In the genomic region with DNA sequence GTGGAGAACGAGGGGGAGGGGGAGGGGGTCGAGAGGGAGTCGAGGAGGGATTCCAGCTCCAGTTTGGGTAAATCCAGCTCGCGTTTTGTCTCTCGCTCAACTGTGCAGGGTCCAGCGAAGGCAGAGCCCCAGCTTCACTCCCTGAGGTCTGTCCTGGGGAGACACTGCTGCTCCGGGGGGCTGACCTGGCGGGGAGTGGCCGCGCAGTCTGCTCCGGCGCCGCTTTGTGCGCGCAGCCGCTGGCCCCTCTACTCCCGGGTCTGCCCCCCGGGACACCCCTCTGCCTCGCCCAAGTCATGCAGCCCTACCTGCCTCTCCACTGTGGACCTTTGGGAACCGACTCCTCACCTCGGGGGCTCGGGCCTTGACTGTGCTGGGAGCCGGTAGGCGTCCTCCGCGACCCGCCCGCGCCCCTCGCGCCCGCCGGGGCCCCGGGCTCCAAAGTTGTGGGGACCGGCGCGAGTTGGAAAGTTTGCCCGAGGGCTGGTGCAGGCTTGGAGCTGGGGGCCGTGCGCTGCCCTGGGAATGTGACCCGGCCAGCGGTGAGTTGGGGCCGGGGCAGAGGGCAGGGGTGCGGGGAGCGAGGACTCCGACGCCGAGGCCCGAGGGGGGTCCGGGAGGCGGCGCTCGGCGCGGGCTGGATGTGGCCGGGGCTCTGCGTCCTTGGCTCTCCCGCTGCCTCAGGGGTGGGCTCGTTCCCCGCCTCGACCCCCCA, we compare ENCODE assay signal across 1 cellular context.
TF ChIP-seq lines count a peak whose summit lies in the region.

Gene TET1, plus strand, starts transcription at position 137 of the 715 bp plus-strand sequence. CDS start 12,002 bp downstream, outside the sequence.

TF ChIP-seq in K562, 482 proteins besides CTCF, POLR2A, EP300 and RAD21 (continued from another document and continues in another):
- TF ChIP-seq, protein P1, sequence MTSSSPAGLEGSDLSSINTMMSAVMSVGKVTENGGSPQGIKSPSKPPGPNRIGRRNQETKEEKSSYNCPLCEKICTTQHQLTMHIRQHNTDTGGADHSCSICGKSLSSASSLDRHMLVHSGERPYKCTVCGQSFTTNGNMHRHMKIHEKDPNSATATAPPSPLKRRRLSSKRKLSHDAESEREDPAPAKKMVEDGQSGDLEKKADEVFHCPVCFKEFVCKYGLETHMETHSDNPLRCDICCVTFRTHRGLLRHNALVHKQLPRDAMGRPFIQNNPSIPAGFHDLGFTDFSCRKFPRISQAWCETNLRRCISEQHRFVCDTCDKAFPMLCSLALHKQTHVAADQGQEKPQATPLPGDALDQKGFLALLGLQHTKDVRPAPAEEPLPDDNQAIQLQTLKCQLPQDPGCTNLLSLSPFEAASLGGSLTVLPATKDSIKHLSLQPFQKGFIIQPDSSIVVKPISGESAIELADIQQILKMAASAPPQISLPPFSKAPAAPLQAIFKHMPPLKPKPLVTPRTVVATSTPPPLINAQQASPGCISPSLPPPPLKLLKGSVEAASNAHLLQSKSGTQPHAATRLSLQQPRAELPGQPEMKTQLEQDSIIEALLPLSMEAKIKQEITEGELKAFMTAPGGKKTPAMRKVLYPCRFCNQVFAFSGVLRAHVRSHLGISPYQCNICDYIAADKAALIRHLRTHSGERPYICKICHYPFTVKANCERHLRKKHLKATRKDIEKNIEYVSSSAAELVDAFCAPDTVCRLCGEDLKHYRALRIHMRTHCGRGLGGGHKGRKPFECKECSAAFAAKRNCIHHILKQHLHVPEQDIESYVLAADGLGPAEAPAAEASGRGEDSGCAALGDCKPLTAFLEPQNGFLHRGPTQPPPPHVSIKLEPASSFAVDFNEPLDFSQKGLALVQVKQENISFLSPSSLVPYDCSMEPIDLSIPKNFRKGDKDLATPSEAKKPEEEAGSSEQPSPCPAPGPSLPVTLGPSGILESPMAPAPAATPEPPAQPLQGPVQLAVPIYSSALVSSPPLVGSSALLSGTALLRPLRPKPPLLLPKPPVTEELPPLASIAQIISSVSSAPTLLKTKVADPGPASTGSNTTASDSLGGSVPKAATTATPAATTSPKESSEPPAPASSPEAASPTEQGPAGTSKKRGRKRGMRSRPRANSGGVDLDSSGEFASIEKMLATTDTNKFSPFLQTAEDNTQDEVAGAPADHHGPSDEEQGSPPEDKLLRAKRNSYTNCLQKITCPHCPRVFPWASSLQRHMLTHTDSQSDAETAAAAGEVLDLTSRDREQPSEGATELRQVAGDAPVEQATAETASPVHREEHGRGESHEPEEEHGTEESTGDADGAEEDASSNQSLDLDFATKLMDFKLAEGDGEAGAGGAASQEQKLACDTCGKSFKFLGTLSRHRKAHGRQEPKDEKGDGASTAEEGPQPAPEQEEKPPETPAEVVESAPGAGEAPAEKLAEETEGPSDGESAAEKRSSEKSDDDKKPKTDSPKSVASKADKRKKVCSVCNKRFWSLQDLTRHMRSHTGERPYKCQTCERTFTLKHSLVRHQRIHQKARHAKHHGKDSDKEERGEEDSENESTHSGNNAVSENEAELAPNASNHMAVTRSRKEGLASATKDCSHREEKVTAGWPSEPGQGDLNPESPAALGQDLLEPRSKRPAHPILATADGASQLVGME (CRISPR knock-in tag; IDR thresholded peaks at IDR 0.05): no peak
- TF ChIP-seq CBX1 (IDR thresholded peaks at IDR 0.05; ENCODE audit: low read depth) (peak; percentile 51; the same call in 1 of the 2 replicates), SP1 (CRISPR knock-in tag; IDR thresholded peaks at IDR 0.05) (peak; percentile 58), MED1 (CRISPR knock-in tag; IDR thresholded peaks at IDR 0.05; ENCODE audit: borderline replicate concordance) (no peak), PHTF2 (CRISPR knock-in tag; IDR thresholded peaks at IDR 0.05) (no peak), CEBPG (CRISPR knock-in tag; IDR thresholded peaks at IDR 0.05) (no peak), CEBPG (tag; conservative IDR thresholded peaks at IDR 0.05 in 1 of 2, IDR thresholded peaks at IDR 0.05 in 1 of 2) (peak in 1 of 2 experiments; percentile 50; a peak in 1 of 4 replicates), MCM2 (IDR thresholded peaks at IDR 0.05; ENCODE audit: low read depth) (no peak), ZNF551 (CRISPR knock-in tag; IDR thresholded peaks at IDR 0.05) (no peak), KDM2B (CRISPR knock-in tag; IDR thresholded peaks at IDR 0.05) (peak; percentile 51), SAFB2 (IDR thresholded peaks at IDR 0.05; ENCODE audit: borderline replicate concordance, low read depth, low read length, severe bottlenecking) (no peak), RNF2 (IDR thresholded peaks at IDR 0.05) (peak; percentile 65; the same call in 1 of the 2 replicates), RB1 (IDR thresholded peaks at IDR 0.05; ENCODE audit: low read depth) (peak; percentile 61), HNRNPK (IDR thresholded peaks at IDR 0.05; ENCODE audit: low read depth, low read length, poor library complexity, severe bottlenecking) (peak; percentile 57), ELF2 (CRISPR knock-in tag; IDR thresholded peaks at IDR 0.05) (no peak), NEUROD1 (IDR thresholded peaks at IDR 0.05; ENCODE audit: borderline replicate concordance, low read depth, low read length, partially characterized antibody) (peak; percentile 98), RNF219 (CRISPR knock-in tag; IDR thresholded peaks at IDR 0.05) (no peak), JUNB (CRISPR knock-in tag; conservative IDR thresholded peaks at IDR 0.05) (no peak), TOE1 (IDR thresholded peaks at IDR 0.05; ENCODE audit: borderline replicate concordance) (peak; percentile 90), TOE1 (CRISPR knock-in tag; IDR thresholded peaks at IDR 0.05; ENCODE audit: borderline replicate concordance, low read depth) (no peak), PRDM10 (IDR thresholded peaks at IDR 0.05; ENCODE audit: partially characterized antibody) (peak; percentile 60), MEF2A (IDR thresholded peaks at IDR 0.05; ENCODE audit: control insufficient read depth, low read depth, low read length) (no peak), SMC3 (conservative IDR thresholded peaks at IDR 0.05; ENCODE audit: insufficient read depth, low read depth, low read length) (peak; percentile 29; the same call in 1 of the 2 replicates), RFX7 (CRISPR knock-in tag; IDR thresholded peaks at IDR 0.05) (no peak), ARID2 (IDR thresholded peaks at IDR 0.05) (peak; percentile 15; the same call in 1 of the 2 replicates)
- TF ChIP-seq, protein P2, sequence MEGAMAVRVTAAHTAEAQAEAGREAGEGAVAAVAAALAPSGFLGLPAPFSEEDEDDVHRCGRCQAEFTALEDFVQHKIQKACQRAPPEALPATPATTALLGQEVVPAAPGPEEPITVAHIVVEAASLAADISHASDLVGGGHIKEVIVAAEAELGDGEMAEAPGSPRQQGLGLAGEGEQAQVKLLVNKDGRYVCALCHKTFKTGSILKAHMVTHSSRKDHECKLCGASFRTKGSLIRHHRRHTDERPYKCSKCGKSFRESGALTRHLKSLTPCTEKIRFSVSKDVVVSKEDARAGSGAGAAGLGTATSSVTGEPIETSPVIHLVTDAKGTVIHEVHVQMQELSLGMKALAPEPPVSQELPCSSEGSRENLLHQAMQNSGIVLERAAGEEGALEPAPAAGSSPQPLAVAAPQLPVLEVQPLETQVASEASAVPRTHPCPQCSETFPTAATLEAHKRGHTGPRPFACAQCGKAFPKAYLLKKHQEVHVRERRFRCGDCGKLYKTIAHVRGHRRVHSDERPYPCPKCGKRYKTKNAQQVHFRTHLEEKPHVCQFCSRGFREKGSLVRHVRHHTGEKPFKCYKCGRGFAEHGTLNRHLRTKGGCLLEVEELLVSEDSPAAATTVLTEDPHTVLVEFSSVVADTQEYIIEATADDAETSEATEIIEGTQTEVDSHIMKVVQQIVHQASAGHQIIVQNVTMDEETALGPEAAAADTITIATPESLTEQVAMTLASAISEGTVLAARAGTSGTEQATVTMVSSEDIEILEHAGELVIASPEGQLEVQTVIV (CRISPR knock-in tag; IDR thresholded peaks at IDR 0.05; ENCODE audit: borderline replicate concordance): no peak
- TF ChIP-seq, protein P3, sequence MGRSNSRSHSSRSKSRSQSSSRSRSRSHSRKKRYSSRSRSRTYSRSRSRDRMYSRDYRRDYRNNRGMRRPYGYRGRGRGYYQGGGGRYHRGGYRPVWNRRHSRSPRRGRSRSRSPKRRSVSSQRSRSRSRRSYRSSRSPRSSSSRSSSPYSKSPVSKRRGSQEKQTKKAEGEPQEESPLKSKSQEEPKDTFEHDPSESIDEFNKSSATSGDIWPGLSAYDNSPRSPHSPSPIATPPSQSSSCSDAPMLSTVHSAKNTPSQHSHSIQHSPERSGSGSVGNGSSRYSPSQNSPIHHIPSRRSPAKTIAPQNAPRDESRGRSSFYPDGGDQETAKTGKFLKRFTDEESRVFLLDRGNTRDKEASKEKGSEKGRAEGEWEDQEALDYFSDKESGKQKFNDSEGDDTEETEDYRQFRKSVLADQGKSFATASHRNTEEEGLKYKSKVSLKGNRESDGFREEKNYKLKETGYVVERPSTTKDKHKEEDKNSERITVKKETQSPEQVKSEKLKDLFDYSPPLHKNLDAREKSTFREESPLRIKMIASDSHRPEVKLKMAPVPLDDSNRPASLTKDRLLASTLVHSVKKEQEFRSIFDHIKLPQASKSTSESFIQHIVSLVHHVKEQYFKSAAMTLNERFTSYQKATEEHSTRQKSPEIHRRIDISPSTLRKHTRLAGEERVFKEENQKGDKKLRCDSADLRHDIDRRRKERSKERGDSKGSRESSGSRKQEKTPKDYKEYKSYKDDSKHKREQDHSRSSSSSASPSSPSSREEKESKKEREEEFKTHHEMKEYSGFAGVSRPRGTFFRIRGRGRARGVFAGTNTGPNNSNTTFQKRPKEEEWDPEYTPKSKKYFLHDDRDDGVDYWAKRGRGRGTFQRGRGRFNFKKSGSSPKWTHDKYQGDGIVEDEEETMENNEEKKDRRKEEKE (IDR thresholded peaks at IDR 0.05; ENCODE audit: borderline replicate concordance in 1 of 2, control insufficient read depth in 1 of 2, low read depth in 2 of 2, low read length in 1 of 2): peak in 1 of 2 experiments; percentile 22; a peak in 1 of 4 replicates
- TF ChIP-seq, protein P4, sequence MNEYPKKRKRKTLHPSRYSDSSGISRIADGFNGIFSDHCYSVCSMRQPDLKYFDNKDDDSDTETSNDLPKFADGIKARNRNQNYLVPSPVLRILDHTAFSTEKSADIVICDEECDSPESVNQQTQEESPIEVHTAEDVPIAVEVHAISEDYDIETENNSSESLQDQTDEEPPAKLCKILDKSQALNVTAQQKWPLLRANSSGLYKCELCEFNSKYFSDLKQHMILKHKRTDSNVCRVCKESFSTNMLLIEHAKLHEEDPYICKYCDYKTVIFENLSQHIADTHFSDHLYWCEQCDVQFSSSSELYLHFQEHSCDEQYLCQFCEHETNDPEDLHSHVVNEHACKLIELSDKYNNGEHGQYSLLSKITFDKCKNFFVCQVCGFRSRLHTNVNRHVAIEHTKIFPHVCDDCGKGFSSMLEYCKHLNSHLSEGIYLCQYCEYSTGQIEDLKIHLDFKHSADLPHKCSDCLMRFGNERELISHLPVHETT (CRISPR knock-in tag; conservative IDR thresholded peaks at IDR 0.05 in 1 of 2, IDR thresholded peaks at IDR 0.05 in 1 of 2): 0 out of 4 replicates have a peak, but pooled peaks of 1 of the 2 experiments have one; percentile 2
- TF ChIP-seq, protein P5, sequence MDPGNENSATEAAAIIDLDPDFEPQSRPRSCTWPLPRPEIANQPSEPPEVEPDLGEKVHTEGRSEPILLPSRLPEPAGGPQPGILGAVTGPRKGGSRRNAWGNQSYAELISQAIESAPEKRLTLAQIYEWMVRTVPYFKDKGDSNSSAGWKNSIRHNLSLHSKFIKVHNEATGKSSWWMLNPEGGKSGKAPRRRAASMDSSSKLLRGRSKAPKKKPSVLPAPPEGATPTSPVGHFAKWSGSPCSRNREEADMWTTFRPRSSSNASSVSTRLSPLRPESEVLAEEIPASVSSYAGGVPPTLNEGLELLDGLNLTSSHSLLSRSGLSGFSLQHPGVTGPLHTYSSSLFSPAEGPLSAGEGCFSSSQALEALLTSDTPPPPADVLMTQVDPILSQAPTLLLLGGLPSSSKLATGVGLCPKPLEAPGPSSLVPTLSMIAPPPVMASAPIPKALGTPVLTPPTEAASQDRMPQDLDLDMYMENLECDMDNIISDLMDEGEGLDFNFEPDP (CRISPR knock-in tag; IDR thresholded peaks at IDR 0.05): no peak
- TF ChIP-seq, protein P6, sequence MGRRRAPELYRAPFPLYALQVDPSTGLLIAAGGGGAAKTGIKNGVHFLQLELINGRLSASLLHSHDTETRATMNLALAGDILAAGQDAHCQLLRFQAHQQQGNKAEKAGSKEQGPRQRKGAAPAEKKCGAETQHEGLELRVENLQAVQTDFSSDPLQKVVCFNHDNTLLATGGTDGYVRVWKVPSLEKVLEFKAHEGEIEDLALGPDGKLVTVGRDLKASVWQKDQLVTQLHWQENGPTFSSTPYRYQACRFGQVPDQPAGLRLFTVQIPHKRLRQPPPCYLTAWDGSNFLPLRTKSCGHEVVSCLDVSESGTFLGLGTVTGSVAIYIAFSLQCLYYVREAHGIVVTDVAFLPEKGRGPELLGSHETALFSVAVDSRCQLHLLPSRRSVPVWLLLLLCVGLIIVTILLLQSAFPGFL (CRISPR knock-in tag; IDR thresholded peaks at IDR 0.05): no peak
